Comparison of ENCODE assay signal across 32 cellular contexts in genomic region chrY:19167319-19167718, GRCh38.
"Had no signal": no experiment of that assay in that cellular context is flagged by ENCODE, and none has a peak within 500 bp of the region (broad histone marks: within the 10 kb centered on the region; RNA-seq: fewer than 3 reads in every experiment).

No MANE protein-coding gene starts in this region.

- H3K27me3 ChIP-seq: ascending aorta, SJCRH30 had no signal

- H2AFZ ChIP-seq: PC-9 had no signal

- DNase-seq: activated CD4-positive, alpha-beta T cell treated with anti-CD3 and anti-CD28 coated beads for 36 hours; activated CD4-positive, alpha-beta T cell treated with anti-CD3 and anti-CD28 coated beads, Interleukin-2, amount 10 ng/mL, durations not matched to agents 7 days and 5 days; activated CD4-positive, alpha-beta T cell treated with anti-CD3 and anti-CD28 coated beads, Interleukin-2, amount 50 U/mL, for 48 hours; activated CD8-positive, alpha-beta T cell treated with anti-CD3 and anti-CD28 coated beads, Interleukin-2, amount 10 ng/mL, durations not matched to agents 7 days and 5 days; activated gamma-delta T cell; activated naive CD4-positive, alpha-beta T cell treated with Interleukin-2 at 50 U/mL for 16 hours; activated naive CD8-positive, alpha-beta T cell treated with anti-CD3 and anti-CD28 coated beads, Interleukin-2, amount 10 ng/mL, durations not matched to agents 7 days and 5 days; activated T-cell treated with anti-CD3 and anti-CD28 coated beads, Interleukin-2, amount 50 U/mL, for 24 hours; amygdala; cerebellar nuclear complex; Kasumi-1; KG1; MM.1S; MV-4-11; NCI-H1092; NCI-H1417; NCI-H146; NCI-H187; NCI-H2029 treated with DMSO at 0.1 percent for 48 hours; NCI-H2107; NCI-H2171; NCI-H510A; NCI-H526; NCI-H748 treated with DMSO at 0.1 percent for 48 hours; PC-9; SHP77; SJCRH30; T1000 had no signal

- ATAC-seq: activated CD4-positive, alpha-beta T cell treated with anti-CD3 and anti-CD28 coated beads for 36 hours; activated CD4-positive, CD25-positive, alpha-beta regulatory T cell treated with anti-CD3 and anti-CD28 coated beads, Interleukin-2, amount 50 U/mL, for 24 hours; activated CD8-positive, alpha-beta T cell treated with anti-CD3 and anti-CD28 coated beads, Interleukin-2, amount 10 ng/mL, durations not matched to agents 7 days and 5 days; WTC11 had no signal

- H3K36me3 ChIP-seq: ascending aorta, SJCRH30 had no signal

- H3K27ac ChIP-seq: ascending aorta, PC-9, SJCRH30, SK-N-MC had no signal

- H3K4me2 ChIP-seq: PC-9 had no signal

- H3K4me3 ChIP-seq: ascending aorta, PC-9, SJCRH30, SK-N-MC had no signal

- H3K4me1 ChIP-seq: ascending aorta, SJCRH30 had no signal

- H3K9me3 ChIP-seq: ascending aorta, SJCRH30 had no signal
